10 cellular contexts compared by ENCODE assay signal in the genomic region with DNA sequence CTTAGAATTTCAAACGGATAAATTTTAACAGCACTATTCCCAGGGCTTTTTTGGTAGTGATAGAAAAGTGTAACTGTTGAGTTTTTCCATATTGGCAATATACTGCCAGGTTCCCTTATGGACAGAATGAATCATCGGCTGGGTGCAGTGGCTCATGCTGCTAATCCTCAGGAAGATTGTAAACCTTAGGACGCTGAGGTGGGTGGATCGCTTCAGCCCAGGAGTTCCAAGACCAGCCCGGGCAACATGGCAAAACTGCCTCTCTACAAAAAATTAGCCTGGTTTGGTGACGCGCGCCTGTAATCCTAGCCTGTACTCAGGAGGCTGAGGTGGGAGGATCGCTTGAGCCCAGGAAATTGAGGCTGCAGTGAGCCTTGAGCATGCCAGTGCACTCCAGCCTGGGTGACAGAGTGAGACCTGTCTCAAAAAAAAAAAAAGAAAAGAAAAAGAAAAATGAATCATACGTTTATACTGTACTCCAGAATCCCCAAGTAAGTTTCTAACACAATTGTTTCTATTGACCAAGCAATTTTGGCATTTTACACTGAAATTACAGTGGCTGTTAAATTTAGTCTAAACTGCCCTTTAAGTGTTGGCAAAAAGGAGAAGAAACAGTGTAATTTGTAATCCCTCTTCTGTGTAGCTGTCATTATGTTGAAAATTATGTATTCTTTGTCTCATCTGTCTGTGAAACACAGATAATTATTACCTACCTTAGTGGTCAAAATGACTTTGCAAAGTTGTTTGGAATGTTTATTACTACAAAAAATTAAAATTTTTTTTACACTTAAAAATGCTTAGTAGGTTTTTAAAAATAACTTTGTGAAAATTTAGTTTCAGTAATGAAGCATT. TPM values are rescaled to one million over a fixed set of nuclear protein-coding genes. Genes with fewer than 3 reads are reported as not detected.
DNase-seq lines count a peak whose midpoint lies in the region; ATAC-seq and TF ChIP-seq lines count a peak whose summit lies in the region.
"Had no signal": no experiment of that assay in that cellular context is flagged by ENCODE, and none has a peak within 500 bp of the region (broad histone marks: within the 10 kb centered on the region; RNA-seq: fewer than 3 reads in every experiment).

No MANE protein-coding gene starts in this region.

- WGBS in H9 (ENCODE audit: extremely low coverage, insufficient read length, low lambda C conversion rate), result no CpG with 5 or more reads among the region's 10 CpGs

- H3K79me2 ChIP-seq in H9 (ENCODE audit: insufficient read depth, low read length), result peaks cover 8% of the 10 kb centered on the region; the same call in 1 of the 2 replicates

- no peaks in the 10 kb centered on the region for H4K20me1 ChIP-seq in H9 (ENCODE audit: control insufficient read depth, insufficient read depth, insufficient read length)

- H3K23ac ChIP-seq in H9 (ENCODE audit: insufficient read length, low read depth, low read length), result no peak overlapping the region

- no peak overlapping the region for H3K14ac ChIP-seq in H9 (ENCODE audit: insufficient read depth, low read length)

- H2BK20ac ChIP-seq in H9 (ENCODE audit: low read depth, low read length, poor library complexity, severe bottlenecking), result no peak overlapping the region

- peaks cover 17 to 18% of the 10 kb centered on the region in 2 experiments for H3K4me1 Mint-ChIP-seq in H9
- peaks cover 28% of the 10 kb centered on the region for H3K4me1 Mint-ChIP-seq in activated CD4-positive, alpha-beta memory T cell treated with anti-CD3 and anti-CD28 coated beads for 36 hours (ENCODE audit: low read depth)

- no peaks in the 10 kb centered on the region for H3K36me3 ChIP-seq in iPS-18a (ENCODE audit: control insufficient read depth, low read depth, low read length)
- H3K36me3 ChIP-seq: adrenal gland, lower lobe of right lung had no signal

- H2AFZ ChIP-seq in H9 (ENCODE audit: low read length), result no peak overlapping the region

- peak overlapping the region; percentile 91 for H3K4me3 ChIP-seq in AG04449 (ENCODE audit: low read depth, low read length)
- peak overlapping the region; percentile 90 for H3K4me3 ChIP-seq in iPS-18a (ENCODE audit: low read length)

- no peak overlapping the region for H3K9ac ChIP-seq in H9 (ENCODE audit: extremely low read depth, insufficient read length, low read length)
- H3K9ac ChIP-seq in iPS-18a (ENCODE audit: low read length), result no peak overlapping the region

- no peak overlapping the region for H4K5ac ChIP-seq in H9 (ENCODE audit: insufficient read length, low read depth, low read length)

- intact Hi-C loops in activated CD4-positive, alpha-beta memory T cell treated with anti-CD3 and anti-CD28 coated beads for 36 hours (cut with micrococcal nuclease), result no loop called here

- H3K36me3 Mint-ChIP-seq in H9 (ENCODE audit: insufficient read depth in 1 of 3, low read depth in 3 of 3), result peaks cover 0 to 3% (median 0%) of the 10 kb centered on the region in 3 experiments; a peak in 1 of 7 replicates
- peaks cover 4% of the 10 kb centered on the region for H3K36me3 Mint-ChIP-seq in activated CD4-positive, alpha-beta memory T cell treated with anti-CD3 and anti-CD28 coated beads for 36 hours

- peak overlapping the region; percentile 99; a peak in 4 of 5 replicates for H3K4me3 Mint-ChIP-seq in H9
- peak overlapping the region; percentile 98 for H3K4me3 Mint-ChIP-seq in activated CD4-positive, alpha-beta memory T cell treated with anti-CD3 and anti-CD28 coated beads for 36 hours

- no peaks in the 10 kb centered on the region for H3K27me3 Mint-ChIP-seq in H9 (ENCODE audit: low read depth)
- no peaks in the 10 kb centered on the region for H3K27me3 Mint-ChIP-seq in activated CD4-positive, alpha-beta memory T cell treated with anti-CD3 and anti-CD28 coated beads for 36 hours

- no peak overlapping the region for H2BK5ac ChIP-seq in H9 (ENCODE audit: insufficient read length, low read length)

- ATAC-seq in GM21528 (IDR thresholded peaks at IDR 0.05; ENCODE audit: low FRiP score, unreplicated experiment), result no peak
- ATAC-seq: lower lobe of right lung had no signal

- CTCF ChIA-PET in AG04449 (lab: Yijun Ruan, JAX), result interaction anchor here (2.0 kb wide), 1 partner anchor 9 kb away, joined by 6 read pairs; no protein-coding TSS in a partner anchor
- CTCF ChIA-PET in activated CD4-positive, alpha-beta memory T cell treated with anti-CD3 and anti-CD28 coated beads for 36 hours (lab: Charles Lee), result no interaction called here

- no peak overlapping the region for H3K56ac ChIP-seq in H9 (ENCODE audit: insufficient read length, low read depth, low read length)

- TF ChIP-seq CTCF in AG04449 (IDR thresholded peaks at IDR 0.05; ENCODE audit: insufficient read depth, low read length, missing control alignments) (no peak), H9 (conservative IDR thresholded peaks at IDR 0.05) (no peak)

- peak overlapping the region; percentile 99 for H3K4me2 ChIP-seq in H9 (ENCODE audit: insufficient read depth, insufficient read length, low read length)

- H3K4me1 ChIP-seq in H9 (ENCODE audit: insufficient read depth, low read length) (no peaks in the 10 kb centered on the region), iPS-18a (ENCODE audit: control insufficient read depth, low read depth, low read length) (peaks cover 5% of the 10 kb centered on the region)

- H4K8ac ChIP-seq in H9 (replicated peaks; ENCODE audit: insufficient read length, low read depth, low read length), result no peak overlapping the region

- POLR2A ChIA-PET in AG04449 (lab: Yijun Ruan, JAX), result no interaction called here
- POLR2A ChIA-PET in activated CD4-positive, alpha-beta memory T cell treated with anti-CD3 and anti-CD28 coated beads for 36 hours (lab: Charles Lee), result interaction anchor here (3.0 kb wide), 1 partner anchor 57 kb away, joined by 10 read pairs; a partner anchor contains a TSS

- H3K23me2 ChIP-seq in H9 (ENCODE audit: insufficient read length, low read depth, low read length, poor library complexity, severe bottlenecking), result peaks cover 12% of the 10 kb centered on the region

- H3K79me1 ChIP-seq in H9 (ENCODE audit: insufficient read depth, low read depth, low read length, poor library complexity, severe bottlenecking), result peaks cover 9% of the 10 kb centered on the region

- DNase-seq in AG04449 (ENCODE audit: low read depth, low spot score), result no peak
- DNase-seq in H9, result no peak
- no peak for DNase-seq in activated CD4-positive, alpha-beta memory T cell treated with anti-CD3 and anti-CD28 coated beads for 36 hours
- DNase-seq in GM03348 (ENCODE audit: low spot score), result no peak
- DNase-seq in DMS153 treated with DMSO at 0.1 percent for 48 hours (lab: John Stamatoyannopoulos, UW; ENCODE audit: unreplicated experiment), result no peak
- no peak for DNase-seq in D341Med (ENCODE audit: low spot score)
- DNase-seq: adrenal gland, lower lobe of right lung had no signal

- H2BK120ac ChIP-seq in H9 (ENCODE audit: low read depth, low read length, poor library complexity, severe bottlenecking), result no peak overlapping the region

- H3K27me3 ChIP-seq in H9 (ENCODE audit: insufficient read depth, low read length) (no peaks in the 10 kb centered on the region), iPS-18a (ENCODE audit: control insufficient read depth, insufficient read depth, low read length) (no peaks in the 10 kb centered on the region)
- H3K27me3 ChIP-seq: adrenal gland had no signal

- H3K9me3 ChIP-seq in H9 (ENCODE audit: control insufficient read depth, low read depth, low read length) (no peaks in the 10 kb centered on the region), iPS-18a (ENCODE audit: control insufficient read depth, low read depth, low read length) (no peaks in the 10 kb centered on the region)
- H3K9me3 ChIP-seq: adrenal gland, lower lobe of right lung had no signal

- no peaks in the 10 kb centered on the region for H3K9me3 Mint-ChIP-seq in H9
- H3K9me3 Mint-ChIP-seq in activated CD4-positive, alpha-beta memory T cell treated with anti-CD3 and anti-CD28 coated beads for 36 hours, result no peaks in the 10 kb centered on the region

- H3K27ac ChIP-seq in H9 (ENCODE audit: insufficient read length, low read depth, low read length) (no peak overlapping the region), iPS-18a (ENCODE audit: low read length) (no peak overlapping the region)
- H3K27ac ChIP-seq: adrenal gland, lower lobe of right lung had no signal

- H3T11ph ChIP-seq in H9 (ENCODE audit: low read length), result no peak overlapping the region

- no peak overlapping the region for H2AK5ac ChIP-seq in H9 (ENCODE audit: insufficient read length, low read length)

- no peak overlapping the region for H2BK12ac ChIP-seq in H9 (ENCODE audit: insufficient read length, low read depth, low read length)

- H3K4ac ChIP-seq in H9 (ENCODE audit: low read depth, low read length), result no peak overlapping the region

- H3K18ac ChIP-seq in H9 (ENCODE audit: insufficient read length, low read depth, low read length), result no peak overlapping the region

- no peak overlapping the region for H4K91ac ChIP-seq in H9 (ENCODE audit: insufficient read length, low read depth, low read length)

- H3K27ac Mint-ChIP-seq in H9, result no peak overlapping the region
- no peak overlapping the region for H3K27ac Mint-ChIP-seq in activated CD4-positive, alpha-beta memory T cell treated with anti-CD3 and anti-CD28 coated beads for 36 hours

- no peak overlapping the region for H2BK15ac ChIP-seq in H9 (ENCODE audit: low read depth, low read length)

RNA-seq across cellular contexts. Expression of a gene that starts 1.8 kb away (rescaled TPM):
- 70.8 and 71.3 TPM in 2 replicates for total RNA-seq in H9 (2021)
- total RNA-seq in activated CD4-positive, alpha-beta memory T cell treated with anti-CD3 and anti-CD28 coated beads for 36 hours, result 10 to 100 TPM; 43.3 to 48.3 TPM

RNA-seq across cellular contexts. Expression of a gene that starts 10.6 kb away (rescaled TPM):
- 0.07 and 0.09 TPM in 2 replicates for total RNA-seq in H9 (2021)
- total RNA-seq in activated CD4-positive, alpha-beta memory T cell treated with anti-CD3 and anti-CD28 coated beads for 36 hours, result under 1 TPM; 0.10 to 0.17 TPM

RNA-seq across cellular contexts. Expression of a gene that starts 56.9 kb away (rescaled TPM):
- total RNA-seq in H9 (2021), result 74.2 and 76.7 TPM in 2 replicates
- total RNA-seq in activated CD4-positive, alpha-beta memory T cell treated with anti-CD3 and anti-CD28 coated beads for 36 hours, result 10 to 100 TPM; 40.7 to 44.8 TPM
